In genomic region chr2:129337076-129337475, GRCh38 we compare ENCODE assay signal across 35 cellular contexts.
"Had no signal": no experiment of that assay in that cellular context is flagged by ENCODE, and none has a peak within 500 bp of the region (broad histone marks: within the 10 kb centered on the region; RNA-seq: fewer than 3 reads in every experiment).

No MANE protein-coding gene starts in this region.

- H3K27me3 ChIP-seq: cardiac muscle cell had no signal

- H3K9ac ChIP-seq: KMS-11 had no signal

- ATAC-seq: activated CD8-positive, alpha-beta T cell treated with anti-CD3 and anti-CD28 coated beads for 36 hours; activated T-cell treated with anti-CD3 and anti-CD28 coated beads, Interleukin-2, amount 50 U/mL, for 72 hours; activated T-helper 17 cell treated with anti-CD3 and anti-CD28 coated beads, Interleukin-2, amount 50 U/mL, for 72 hours; Right ventricle myocardium inferior; SK-N-SH treated with all-trans-retinoic acid at 6 μM for 48 hours; T-cell had no signal

- H3K27ac ChIP-seq: cardiac muscle cell, KMS-11, PC-9, RWPE1, WERI-Rb-1 had no signal

- H3K4me3 ChIP-seq: cardiac muscle cell, PC-9 had no signal

- H2AFZ ChIP-seq: PC-9 had no signal

- FAIRE-seq: RCC 7860 had no signal

- DNase-seq: activated CD4-positive, alpha-beta T cell treated with anti-CD3 and anti-CD28 coated beads for 1 hour; activated CD4-positive, alpha-beta T cell treated with anti-CD3 and anti-CD28 coated beads for 48 hours; activated CD4-positive, CD25-positive, alpha-beta regulatory T cell; activated CD8-positive, alpha-beta T cell treated with anti-CD3 and anti-CD28 coated beads for 36 hours; activated effector memory CD4-positive, alpha-beta T cell treated with anti-CD3 and anti-CD28 coated beads, Interleukin-2, amount 50 U/mL, for 16 hours; activated naive CD4-positive, alpha-beta T cell; activated naive CD4-positive, alpha-beta T cell treated with anti-CD3 and anti-CD28 coated beads, Interleukin-2, amount 50 U/mL, for 16 hours; activated naive CD8-positive, alpha-beta T cell treated with anti-CD3 and anti-CD28 coated beads for 36 hours; activated T-cell treated with anti-CD3 and anti-CD28 coated beads, Interleukin-2, amount 50 U/mL, for 1 hour; activated T-cell treated with anti-CD3 and anti-CD28 coated beads, Interleukin-2, amount 50 U/mL, for 72 hours; amniotic stem cell; aorta; NCI-H1092 treated with DMSO at 0.1 percent for 48 hours; NCI-H1417 treated with DMSO at 0.1 percent for 48 hours; NCI-H187 treated with DMSO at 0.1 percent for 48 hours; NCI-H2081; NCI-H2171 treated with DMSO at 0.1 percent for 48 hours; NCI-H2227 treated with DMSO at 0.1 percent for 48 hours; NCI-H446; NCI-H510A treated with DMSO at 0.1 percent for 48 hours; NCI-H526 treated with DMSO at 0.1 percent for 48 hours; NCI-H774; PC-9; SIG-M5; T-cell; T-helper 2 cell; T-helper 9 cell; WERI-Rb-1 had no signal

- H3K36me3 ChIP-seq: cardiac muscle cell, WERI-Rb-1 had no signal

- H3K4me2 ChIP-seq: KMS-11, PC-9 had no signal
